18 cellular contexts compared by ENCODE assay signal in genomic region chr12:113727651-113728061, GRCh38.
DNase-seq lines count a peak whose midpoint lies in the region; ATAC-seq and TF ChIP-seq lines count a peak whose summit lies in the region.
"Had no signal": no experiment of that assay in that cellular context is flagged by ENCODE, and none has a peak within 500 bp of the region (broad histone marks: within the 10 kb centered on the region; RNA-seq: fewer than 3 reads in every experiment).

No MANE protein-coding gene starts in this region.

- 14% methylated on average over 1 of the region's 1 CpG for WGBS in SK-N-SH (ENCODE audit: low lambda C conversion rate)

- DNase-seq in AG04449 (ENCODE audit: low read depth, low spot score) = peak; percentile 17
- peak; percentile 71 for DNase-seq in HCEC 1CT
- DNase-seq in SK-N-SH = no peak
- DNase-seq in foreskin fibroblast = peak; percentile 59 to 77
- DNase-seq in substantia nigra (lab: John Stamatoyannopoulos, UW) = no peak
- DNase-seq in omental fat pad (ENCODE audit: low spot score) = no peak
- DNase-seq in T-helper 1 cell = no peak
- DNase-seq: activated CD4-positive, alpha-beta T cell treated with anti-CD3 and anti-CD28 coated beads, Interleukin-2, amount 10 ng/mL, durations not matched to agents 7 days and 5 days; activated T-cell treated with anti-CD3 and anti-CD28 coated beads, Interleukin-2, amount 50 U/mL, for 24 hours; AML-193; H7; left lung; NCI-H1092; Right ventricle myocardium superior; spleen had no signal

- H4K20me1 ChIP-seq in SK-N-SH (ENCODE audit: insufficient read depth) = no peaks in the 10 kb centered on the region

- H3F3A ChIP-seq in SK-N-SH (replicated peaks; ENCODE audit: insufficient read depth) = peaks cover 6% of the 10 kb centered on the region

- no peak overlapping the region for H3K9ac ChIP-seq in SK-N-SH

- H3K27ac ChIP-seq in SK-N-SH (ENCODE audit: low read depth in 2 of 2, low read length in 1 of 2) (no peak overlapping the region; a peak in 1 of 4 replicates), substantia nigra (ENCODE audit: low read depth, low read length, poor library complexity, severe bottlenecking) (no peak overlapping the region)
- H3K27ac ChIP-seq: left lung, spleen had no signal

- H3K27me3 ChIP-seq in SK-N-SH (ENCODE audit: insufficient read depth) = no peaks in the 10 kb centered on the region

- CTCF ChIA-PET in AG04449 (lab: Yijun Ruan, JAX) (no interaction called here), SK-N-SH (lab: Yijun Ruan, JAX) (no interaction called here)

- H3K36me3 ChIP-seq in SK-N-SH (replicated peaks in 1 of 2; ENCODE audit: control insufficient read depth in 1 of 2, insufficient read depth in 2 of 2, low read length in 1 of 2) = no peaks in the 10 kb centered on the region
- H3K36me3 ChIP-seq: left lung, spleen had no signal

- H2AFZ ChIP-seq in SK-N-SH (ENCODE audit: low read depth) = no peak overlapping the region

- TF ChIP-seq CTCF in AG04449 (IDR thresholded peaks at IDR 0.05; ENCODE audit: insufficient read depth, low read length, missing control alignments) (no peak), SK-N-SH (IDR thresholded peaks at IDR 0.05) (no peak), foreskin fibroblast (IDR thresholded peaks at IDR 0.05; ENCODE audit: low read depth, low read length) (no peak), omental fat pad (IDR thresholded peaks at IDR 0.05) (no peak)

- H3K4me3 ChIP-seq in AG04449 (ENCODE audit: low read depth, low read length) (no peak overlapping the region), SK-N-SH (ENCODE audit: low read depth in 2 of 2, low read length in 1 of 2) (no peak overlapping the region), foreskin fibroblast (ENCODE audit: low read depth in 1 of 2, low read length in 2 of 2) (no peak overlapping the region)
- H3K4me3 ChIP-seq: left lung, spleen had no signal

- no peak for TF ChIP-seq RAD21 in SK-N-SH (IDR thresholded peaks at IDR 0.05; ENCODE audit: low read length)

- H3K9me3 ChIP-seq in SK-N-SH = no peaks in the 10 kb centered on the region

- ATAC-seq in omental fat pad (ENCODE audit: low FRiP score) (no peak), GM21360 (IDR thresholded peaks at IDR 0.05; ENCODE audit: unreplicated experiment) (no peak)
- ATAC-seq: activated naive CD4-positive, alpha-beta T cell treated with anti-CD3 and anti-CD28 coated beads, Interleukin-2, amount 50 U/mL, for 72 hours; left lung; stimulated activated memory B cell treated with anti-CD40 and anti-IgM and Interleukin-4, amounts not matched to agents 10 μg/mL and 1 μg/mL and 100 μg/mL, for 72 hours had no signal

- H3K4me2 ChIP-seq in SK-N-SH = no peak overlapping the region

- H3K4me1 ChIP-seq in SK-N-SH (ENCODE audit: control insufficient read depth in 1 of 2, insufficient read depth in 2 of 2, low read depth in 1 of 2, low read length in 1 of 2) = 0 out of 4 replicates have a peak, but pooled peaks cover 0 to 6% of the 10 kb centered on the region in 2 experiments
- H3K4me1 ChIP-seq: left lung, spleen had no signal

- no peaks in the 10 kb centered on the region for H3K9me2 ChIP-seq in SK-N-SH

- TF ChIP-seq EP300 in SK-N-SH (IDR thresholded peaks at IDR 0.05; ENCODE audit: borderline replicate concordance in 1 of 2, low read depth in 1 of 2, low read length in 1 of 2) = peak in 1 of 2 experiments; percentile 33; a peak in 1 of 4 replicates

- no peaks in the 10 kb centered on the region for H3K79me2 ChIP-seq in SK-N-SH (ENCODE audit: insufficient read depth)

- POLR2A ChIA-PET in AG04449 (lab: Yijun Ruan, JAX) (no interaction called here), SK-N-SH (lab: Yijun Ruan, JAX) (no interaction called here)

TF ChIP-seq in SK-N-SH, 30 proteins besides CTCF, POLR2A, EP300 and RAD21:
- TF ChIP-seq PBX3 (IDR thresholded peaks at IDR 0.05) (peak; percentile 22; the same call in 1 of the 2 replicates), CHD2 (IDR thresholded peaks at IDR 0.05; ENCODE audit: low read length, partially characterized antibody) (no peak), SMC3 (IDR thresholded peaks at IDR 0.05; ENCODE audit: low read depth, low read length) (no peak), IRF3 (IDR thresholded peaks at IDR 0.05; ENCODE audit: low read depth, low read length) (no peak), TEAD4 (IDR thresholded peaks at IDR 0.05; ENCODE audit: borderline replicate concordance, insufficient read depth) (peak; percentile 61; the same call in 1 of the 2 replicates), RCOR1 (IDR thresholded peaks at IDR 0.05; ENCODE audit: low read length) (no peak), NFIC (IDR thresholded peaks at IDR 0.05; ENCODE audit: borderline replicate concordance) (peak; percentile 52; the same call in 1 of the 2 replicates), ELF1 (IDR thresholded peaks at IDR 0.05) (no peak), NRF1 (IDR thresholded peaks at IDR 0.05; ENCODE audit: low read depth, low read length) (no peak), MAX (IDR thresholded peaks at IDR 0.05; ENCODE audit: low read depth) (0 out of 2 replicates have a peak, but pooled peaks have one; percentile 25), FOSL2 (IDR thresholded peaks at IDR 0.05; ENCODE audit: borderline replicate concordance, low read depth) (peak; percentile 71; the same call in 1 of the 2 replicates), EZH2phosphoT487 (IDR thresholded peaks at IDR 0.05; ENCODE audit: borderline replicate concordance, low read depth) (no peak), RXRA (IDR thresholded peaks at IDR 0.05; ENCODE audit: borderline replicate concordance, low read depth) (no peak), ZBTB33 (IDR thresholded peaks at IDR 0.05; ENCODE audit: borderline replicate concordance, low read depth) (no peak), JUND (IDR thresholded peaks at IDR 0.05) (peak; percentile 37; the same call in 1 of the 2 replicates), GABPA (IDR thresholded peaks at IDR 0.05; ENCODE audit: low read depth) (no peak), TCF12 (IDR thresholded peaks at IDR 0.05) (peak; percentile 74), GATA2 (CRISPR knock-in tag; IDR thresholded peaks at IDR 0.05) (no peak), FOXM1 (IDR thresholded peaks at IDR 0.05; ENCODE audit: low read depth) (no peak), USF1 (IDR thresholded peaks at IDR 0.05; ENCODE audit: borderline replicate concordance, low read depth) (no peak)

Comparison
In these comparisons a context has a peak if more than half of its experiments do, and no peak if none do; other contexts are left out.
1. DNase-seq: peak in AG04449 (single experiment), HCEC 1CT (single experiment) and foreskin fibroblast (2 of 2); none in SK-N-SH (single experiment), substantia nigra (0 of 49), omental fat pad (single experiment) and T-helper 1 cell (0 of 5).